In genomic region chr11:73749118-73749517, GRCh38 we compare ENCODE assay signal across 19 cellular contexts.
"Had no signal": no experiment of that assay in that cellular context is flagged by ENCODE, and none has a peak within 500 bp of the region (broad histone marks: within the 10 kb centered on the region; RNA-seq: fewer than 3 reads in every experiment).

No MANE protein-coding gene starts in this region.

- H3K4me3 ChIP-seq: hepatocyte, left ventricle myocardium inferior, lung, smooth muscle cell, suprapubic skin, thyroid gland, upper lobe of right lung, vagina had no signal

- H3K27me3 Mint-ChIP-seq: naive thymus-derived CD4-positive, alpha-beta T cell had no signal

- DNase-seq: dermis blood vessel endothelial cell; foreskin melanocyte; head of caudate nucleus; kidney; left cardiac atrium; left ventricle myocardium inferior; mesendoderm; naive thymus-derived CD4-positive, alpha-beta T cell; posterior cingulate gyrus; right cardiac atrium; stimulated activated CD4-positive, alpha-beta T cell treated with anti-CD3 and anti-CD28 coated beads, Interleukin-2, amount 100 ng/mL, for 48 hours; stimulated activated naive CD8-positive, alpha-beta T cell treated with anti-CD3 and anti-CD28 coated beads, Interleukin-15, Interleukin-2, amounts not matched to agents 100 U/mL and 50 U/mL, for 24 hours; thyroid gland; upper lobe of right lung had no signal

- H3K9me3 ChIP-seq: left ventricle myocardium inferior, suprapubic skin, thyroid gland, upper lobe of right lung, vagina had no signal

- H3K36me3 ChIP-seq: left ventricle myocardium inferior, thyroid gland, upper lobe of right lung, vagina had no signal

- H3K9me3 Mint-ChIP-seq: naive thymus-derived CD4-positive, alpha-beta T cell had no signal

- H3K4me2 ChIP-seq: hepatocyte, smooth muscle cell had no signal

- H3K27ac ChIP-seq: hepatocyte, left ventricle myocardium inferior, suprapubic skin, thyroid gland, upper lobe of right lung, vagina had no signal

- H3K27me3 ChIP-seq: hepatocyte, suprapubic skin, thyroid gland, upper lobe of right lung, vagina had no signal

- H2AFZ ChIP-seq: hepatocyte had no signal
